In the genomic region with DNA sequence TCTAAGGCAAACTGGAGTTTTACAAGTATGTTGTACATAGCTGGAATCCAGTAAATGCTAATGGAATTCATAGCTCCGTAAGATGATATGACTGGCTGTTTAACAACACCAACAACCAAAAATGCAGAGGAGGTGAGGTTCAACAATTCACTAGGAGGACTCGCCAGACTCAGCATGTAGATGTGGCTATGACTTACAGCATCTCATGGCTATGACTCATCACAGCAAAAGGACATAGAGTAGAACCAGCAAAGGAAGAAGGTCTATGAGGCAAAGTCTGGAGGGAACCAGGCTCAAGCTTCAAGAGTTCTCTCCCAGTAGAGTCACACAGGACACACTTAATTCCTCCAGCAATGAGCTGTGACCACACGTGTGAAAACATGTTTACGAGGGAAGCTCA, we compare ENCODE assay signal across 13 cellular contexts.
DNase-seq lines count a peak whose midpoint lies in the region; ATAC-seq and TF ChIP-seq lines count a peak whose summit lies in the region.
"Had no signal": no experiment of that assay in that cellular context is flagged by ENCODE, and none has a peak within 500 bp of the region (broad histone marks: within the 10 kb centered on the region; RNA-seq: fewer than 3 reads in every experiment).

No MANE protein-coding gene starts in this region.

- H3K9me3 Mint-ChIP-seq in activated B cell treated with CpG ODN at 0.5 μM for 24 hours: peaks cover 5% of the 10 kb centered on the region
- H3K9me3 Mint-ChIP-seq in activated naive CD8-positive, alpha-beta T cell treated with anti-CD3 and anti-CD28 coated beads, Interleukin-2, amount 50 U/mL, for 24 hours: peaks cover 17% of the 10 kb centered on the region
- H3K9me3 Mint-ChIP-seq in endothelial cell (ENCODE audit: unreplicated experiment): no peaks in the 10 kb centered on the region

- H3K36me3 Mint-ChIP-seq in activated B cell treated with CpG ODN at 0.5 μM for 24 hours (ENCODE audit: low read depth) (peaks cover 6% of the 10 kb centered on the region), endothelial cell (ENCODE audit: low read depth, unreplicated experiment) (no peaks in the 10 kb centered on the region)
- H3K36me3 Mint-ChIP-seq in activated naive CD8-positive, alpha-beta T cell treated with anti-CD3 and anti-CD28 coated beads, Interleukin-2, amount 50 U/mL, for 24 hours (ENCODE audit: low read depth): peaks cover 2% of the 10 kb centered on the region

- CTCF ChIA-PET in activated B cell treated with CpG ODN at 0.5 μM for 24 hours (lab: Charles Lee): no interaction called here

- H3K4me1 Mint-ChIP-seq in activated B cell treated with CpG ODN at 0.5 μM for 24 hours (peaks cover 37% of the 10 kb centered on the region), endothelial cell (ENCODE audit: unreplicated experiment) (no peaks in the 10 kb centered on the region)
- no peaks in the 10 kb centered on the region for H3K4me1 Mint-ChIP-seq in activated naive CD8-positive, alpha-beta T cell treated with anti-CD3 and anti-CD28 coated beads, Interleukin-2, amount 50 U/mL, for 24 hours

- DNase-seq in GM03348 (ENCODE audit: low spot score) (peak; percentile 88), activated B cell treated with CpG ODN at 0.5 μM for 24 hours (no peak), left ventricle myocardium superior (no peak), skeletal muscle cell (ENCODE audit: low read depth) (peak; percentile 19), endothelial cell (ENCODE audit: low spot score) (no peak), NCI-H1436 treated with DMSO at 0.1 percent for 48 hours (lab: John Stamatoyannopoulos, UW) (no peak), medulla oblongata (ENCODE audit: extremely low spot score) (no peak)
- DNase-seq in activated naive CD8-positive, alpha-beta T cell treated with anti-CD3 and anti-CD28 coated beads, Interleukin-2, amount 50 U/mL, for 24 hours: no peak
- DNase-seq: activated T-cell treated with anti-CD3 and anti-CD28 coated beads for 4 hours, COR-L47, spleen had no signal

- no peak overlapping the region for H3K4me3 ChIP-seq in skeletal muscle cell (ENCODE audit: low read depth, low read length)
- H3K4me3 ChIP-seq: breast epithelium, spleen had no signal

- TF ChIP-seq CTCF in activated B cell treated with CpG ODN at 0.5 μM for 24 hours (IDR thresholded peaks at IDR 0.05): no peak
- TF ChIP-seq CTCF in endothelial cell (IDR thresholded peaks at IDR 0.05; ENCODE audit: unreplicated experiment): no peak

- H3K27me3 Mint-ChIP-seq in activated B cell treated with CpG ODN at 0.5 μM for 24 hours (no peaks in the 10 kb centered on the region), endothelial cell (ENCODE audit: unreplicated experiment) (no peaks in the 10 kb centered on the region)
- peaks cover 2% of the 10 kb centered on the region for H3K27me3 Mint-ChIP-seq in activated naive CD8-positive, alpha-beta T cell treated with anti-CD3 and anti-CD28 coated beads, Interleukin-2, amount 50 U/mL, for 24 hours
- H3K27me3 Mint-ChIP-seq: memory B cell had no signal

- peak overlapping the region; percentile 14 for H3K27ac Mint-ChIP-seq in activated B cell treated with CpG ODN at 0.5 μM for 24 hours
- no peak overlapping the region for H3K27ac Mint-ChIP-seq in activated naive CD8-positive, alpha-beta T cell treated with anti-CD3 and anti-CD28 coated beads, Interleukin-2, amount 50 U/mL, for 24 hours
- no peak overlapping the region for H3K27ac Mint-ChIP-seq in endothelial cell (ENCODE audit: unreplicated experiment)
- H3K27ac Mint-ChIP-seq: memory B cell had no signal

- peak; percentile 54 for ATAC-seq in activated B cell treated with CpG ODN at 0.5 μM for 24 hours (ENCODE audit: low read depth)
- ATAC-seq in left ventricle myocardium superior: peak; percentile 37
- ATAC-seq in activated naive CD8-positive, alpha-beta T cell treated with anti-CD3 and anti-CD28 coated beads, Interleukin-2, amount 50 U/mL, for 24 hours: no peak

- intact Hi-C loops in activated B cell treated with CpG ODN at 0.5 μM for 24 hours (cut with micrococcal nuclease) (no loop called here), left ventricle myocardium superior (cut with micrococcal nuclease) (no loop called here)

- POLR2A ChIA-PET in activated B cell treated with CpG ODN at 0.5 μM for 24 hours (lab: Charles Lee): no interaction called here

- H3K4me3 Mint-ChIP-seq in activated B cell treated with CpG ODN at 0.5 μM for 24 hours (no peak overlapping the region), endothelial cell (ENCODE audit: unreplicated experiment) (no peak overlapping the region)
- no peak overlapping the region for H3K4me3 Mint-ChIP-seq in activated naive CD8-positive, alpha-beta T cell treated with anti-CD3 and anti-CD28 coated beads, Interleukin-2, amount 50 U/mL, for 24 hours
- H3K4me3 Mint-ChIP-seq: memory B cell had no signal

Comparison
In these comparisons a context has a peak if more than half of its experiments do, and no peak if none do; other contexts are left out.
1. DNase-seq: peak in GM03348 (single experiment) and skeletal muscle cell (single experiment); none in activated B cell treated with CpG ODN at 0.5 μM for 24 hours (single experiment), left ventricle myocardium superior (single experiment), activated naive CD8-positive, alpha-beta T cell treated with anti-CD3 and anti-CD28 coated beads, Interleukin-2, amount 50 U/mL, for 24 hours (single experiment), endothelial cell (single experiment), NCI-H1436 treated with DMSO at 0.1 percent for 48 hours (single experiment) and medulla oblongata (single experiment).